In the genomic region with DNA sequence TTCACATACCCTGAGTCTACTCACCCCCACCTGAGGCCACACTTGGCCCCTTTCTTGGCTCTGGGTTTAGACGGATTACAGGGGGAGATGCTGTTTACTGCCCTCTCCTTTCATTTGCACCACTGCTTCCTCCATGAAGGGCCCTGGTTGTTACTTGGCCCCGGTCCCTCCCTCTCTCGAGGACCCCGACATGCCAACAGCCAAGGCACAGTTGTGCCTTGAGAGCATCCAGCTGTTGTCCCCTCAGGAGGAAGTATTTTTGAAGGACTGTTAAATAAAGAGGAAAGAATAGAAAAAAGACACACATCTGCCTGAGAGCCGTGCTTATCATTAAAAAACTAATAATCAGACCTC, we compare ENCODE assay signal across 2 cellular contexts.
TF ChIP-seq lines count a peak whose summit lies in the region.

No MANE protein-coding gene starts in this region.

TF ChIP-seq in A549, 52 proteins besides CTCF, POLR2A, EP300 and RAD21 (continued from another document):
- TF ChIP-seq JUNB (IDR thresholded peaks at IDR 0.05) (no peak), MYC (IDR thresholded peaks at IDR 0.05; ENCODE audit: borderline replicate concordance, low read length) (no peak), NFE2L2 (conservative IDR thresholded peaks at IDR 0.05; ENCODE audit: low read length) (no peak), FOSB (CRISPR knock-in tag; IDR thresholded peaks at IDR 0.05) (no peak), HDAC2 (IDR thresholded peaks at IDR 0.05) (no peak), ZSCAN20 (CRISPR knock-in tag; IDR thresholded peaks at IDR 0.05) (no peak)
- TF ChIP-seq, protein P1, sequence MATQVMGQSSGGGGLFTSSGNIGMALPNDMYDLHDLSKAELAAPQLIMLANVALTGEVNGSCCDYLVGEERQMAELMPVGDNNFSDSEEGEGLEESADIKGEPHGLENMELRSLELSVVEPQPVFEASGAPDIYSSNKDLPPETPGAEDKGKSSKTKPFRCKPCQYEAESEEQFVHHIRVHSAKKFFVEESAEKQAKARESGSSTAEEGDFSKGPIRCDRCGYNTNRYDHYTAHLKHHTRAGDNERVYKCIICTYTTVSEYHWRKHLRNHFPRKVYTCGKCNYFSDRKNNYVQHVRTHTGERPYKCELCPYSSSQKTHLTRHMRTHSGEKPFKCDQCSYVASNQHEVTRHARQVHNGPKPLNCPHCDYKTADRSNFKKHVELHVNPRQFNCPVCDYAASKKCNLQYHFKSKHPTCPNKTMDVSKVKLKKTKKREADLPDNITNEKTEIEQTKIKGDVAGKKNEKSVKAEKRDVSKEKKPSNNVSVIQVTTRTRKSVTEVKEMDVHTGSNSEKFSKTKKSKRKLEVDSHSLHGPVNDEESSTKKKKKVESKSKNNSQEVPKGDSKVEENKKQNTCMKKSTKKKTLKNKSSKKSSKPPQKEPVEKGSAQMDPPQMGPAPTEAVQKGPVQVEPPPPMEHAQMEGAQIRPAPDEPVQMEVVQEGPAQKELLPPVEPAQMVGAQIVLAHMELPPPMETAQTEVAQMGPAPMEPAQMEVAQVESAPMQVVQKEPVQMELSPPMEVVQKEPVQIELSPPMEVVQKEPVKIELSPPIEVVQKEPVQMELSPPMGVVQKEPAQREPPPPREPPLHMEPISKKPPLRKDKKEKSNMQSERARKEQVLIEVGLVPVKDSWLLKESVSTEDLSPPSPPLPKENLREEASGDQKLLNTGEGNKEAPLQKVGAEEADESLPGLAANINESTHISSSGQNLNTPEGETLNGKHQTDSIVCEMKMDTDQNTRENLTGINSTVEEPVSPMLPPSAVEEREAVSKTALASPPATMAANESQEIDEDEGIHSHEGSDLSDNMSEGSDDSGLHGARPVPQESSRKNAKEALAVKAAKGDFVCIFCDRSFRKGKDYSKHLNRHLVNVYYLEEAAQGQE (IDR thresholded peaks at IDR 0.05): no peak

TF ChIP-seq in SK-N-SH, 30 proteins besides CTCF, POLR2A, EP300 and RAD21 (continued from another document):
- TF ChIP-seq, protein P2, sequence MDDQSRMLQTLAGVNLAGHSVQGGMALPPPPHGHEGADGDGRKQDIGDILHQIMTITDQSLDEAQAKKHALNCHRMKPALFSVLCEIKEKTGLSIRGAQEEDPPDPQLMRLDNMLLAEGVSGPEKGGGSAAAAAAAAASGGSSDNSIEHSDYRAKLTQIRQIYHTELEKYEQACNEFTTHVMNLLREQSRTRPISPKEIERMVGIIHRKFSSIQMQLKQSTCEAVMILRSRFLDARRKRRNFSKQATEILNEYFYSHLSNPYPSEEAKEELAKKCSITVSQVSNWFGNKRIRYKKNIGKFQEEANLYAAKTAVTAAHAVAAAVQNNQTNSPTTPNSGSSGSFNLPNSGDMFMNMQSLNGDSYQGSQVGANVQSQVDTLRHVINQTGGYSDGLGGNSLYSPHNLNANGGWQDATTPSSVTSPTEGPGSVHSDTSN (IDR thresholded peaks at IDR 0.05): no peak
- no peak for TF ChIP-seq FOSL2 (IDR thresholded peaks at IDR 0.05; ENCODE audit: borderline replicate concordance, low read depth)
- no peak for TF ChIP-seq EZH2phosphoT487 (IDR thresholded peaks at IDR 0.05; ENCODE audit: borderline replicate concordance, low read depth)
- TF ChIP-seq, protein P1 (IDR thresholded peaks at IDR 0.05; ENCODE audit: low read depth, low read length): no peak
